ENCODE assay signal across 26 cellular contexts in the genomic region with DNA sequence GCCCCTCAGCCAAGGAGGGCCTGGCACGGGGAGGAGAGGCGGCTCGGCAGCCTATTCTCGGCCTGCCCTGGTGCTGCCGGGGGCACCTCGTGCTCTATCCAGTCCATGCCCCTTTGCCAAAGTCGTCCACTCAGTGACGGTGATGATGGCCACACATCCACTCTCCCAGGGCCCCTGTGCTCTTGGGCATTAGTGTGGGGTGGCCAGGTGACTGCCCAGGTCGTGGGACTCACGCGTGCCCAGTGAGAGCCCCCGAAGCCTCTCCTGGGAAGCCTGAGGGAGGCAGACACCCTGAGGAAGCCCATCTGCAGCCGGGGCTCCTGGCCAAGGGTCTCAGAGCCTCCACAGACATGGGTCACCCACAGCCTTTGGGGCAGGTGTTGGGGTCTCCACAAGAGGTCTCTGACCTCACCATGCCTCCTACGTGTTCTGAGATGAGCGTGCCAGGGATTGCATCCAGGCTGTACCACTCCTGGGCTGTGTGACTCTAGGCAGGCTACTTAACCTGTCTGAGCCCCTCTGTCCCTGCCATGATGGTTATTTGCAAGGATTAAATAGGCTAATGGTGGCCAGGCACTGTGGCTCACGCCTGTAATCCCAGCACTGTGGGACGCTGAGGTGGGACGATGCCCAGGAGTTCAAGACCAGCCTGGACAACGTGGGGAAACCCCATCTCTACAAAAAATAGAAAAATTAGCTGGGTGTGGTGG. TPM values are rescaled to one million over a fixed set of nuclear protein-coding genes. Genes with fewer than 3 reads are reported as not detected.
DNase-seq lines count a peak whose midpoint lies in the region; ATAC-seq and TF ChIP-seq lines count a peak whose summit lies in the region.
"Had no signal": no experiment of that assay in that cellular context is flagged by ENCODE, and none has a peak within 500 bp of the region (broad histone marks: within the 10 kb centered on the region; RNA-seq: fewer than 3 reads in every experiment).

No MANE protein-coding gene starts in this region.

- H3K27me3 ChIP-seq in BLaER1 treated with 17β-estradiol and CSF1 and Interleukin-3, amounts not matched to agents 10 nM and 100 nM, result peaks cover 0 to 32% (median 8%) of the 10 kb centered on the region in 11 experiments; a peak in 11 of 22 replicates
- H3K27me3 ChIP-seq in ascending aorta (no peaks in the 10 kb centered on the region), right atrium auricular region (no peaks in the 10 kb centered on the region), Karpas-422 (ENCODE audit: low read length) (no peaks in the 10 kb centered on the region)
- H3K27me3 ChIP-seq: pancreas had no signal

- H3K27ac Mint-ChIP-seq in stimulated activated naive B cell treated with anti-CD40 and anti-IgM and Interleukin-4, amounts not matched to agents 10 μg/mL and 1 μg/mL and 100 μg/mL, for 72 hours, result peak overlapping the region; percentile 20
- no peak overlapping the region for H3K27ac Mint-ChIP-seq in HFFc6
- H3K27ac Mint-ChIP-seq: activated CD4-positive, alpha-beta T cell treated with anti-CD3 and anti-CD28 coated beads for 36 hours; activated naive CD8-positive, alpha-beta T cell treated with anti-CD3 and anti-CD28 coated beads, Interleukin-2, amount 10 ng/mL, durations not matched to agents 7 days and 5 days; nephron progenitor cell; stimulated activated naive CD8-positive, alpha-beta T cell treated with anti-CD3 and anti-CD28 coated beads, Interleukin-15, amount 100 ng/mL, for 72 hours; type B pancreatic cell had no signal

- no peak overlapping the region for H2AFZ ChIP-seq in Karpas-422 (ENCODE audit: low read length)

- peaks cover 46 to 67% of the 10 kb centered on the region in 2 donors for H3K27me3 Mint-ChIP-seq in stimulated activated naive B cell treated with anti-CD40 and anti-IgM and Interleukin-4, amounts not matched to agents 10 μg/mL and 1 μg/mL and 100 μg/mL, for 72 hours
- H3K27me3 Mint-ChIP-seq in HFFc6 (ENCODE audit: insufficient read depth), result peaks cover 7% of the 10 kb centered on the region

- H3K36me3 ChIP-seq in BLaER1 treated with 17β-estradiol and CSF1 and Interleukin-3, amounts not matched to agents 10 nM and 100 nM, result no peaks in the 10 kb centered on the region
- peaks cover 4 to 16% of the 10 kb centered on the region in 2 donors for H3K36me3 ChIP-seq in ascending aorta
- no peaks in the 10 kb centered on the region for H3K36me3 ChIP-seq in right atrium auricular region
- no peaks in the 10 kb centered on the region for H3K36me3 ChIP-seq in Karpas-422 (ENCODE audit: insufficient read depth, low read length)

- H3K36me3 Mint-ChIP-seq in stimulated activated naive B cell treated with anti-CD40 and anti-IgM and Interleukin-4, amounts not matched to agents 10 μg/mL and 1 μg/mL and 100 μg/mL, for 72 hours, result no peaks in the 10 kb centered on the region
- no peaks in the 10 kb centered on the region for H3K36me3 Mint-ChIP-seq in HFFc6 (ENCODE audit: low read depth)
- H3K36me3 Mint-ChIP-seq: activated naive CD8-positive, alpha-beta T cell treated with anti-CD3 and anti-CD28 coated beads, Interleukin-2, amount 10 ng/mL, durations not matched to agents 7 days and 5 days had no signal

- H3K4me2 ChIP-seq in BLaER1 treated with 17β-estradiol and CSF1 and Interleukin-3, amounts not matched to agents 10 nM and 100 nM, result peak overlapping the region in 7 of 11 experiments; percentile 48 to 83 (median 71); a peak in 12 of 22 replicates
- no peak overlapping the region for H3K4me2 ChIP-seq in Karpas-422 (ENCODE audit: low read depth, low read length, poor library complexity, severe bottlenecking)

- no peaks in the 10 kb centered on the region for H3K9me3 ChIP-seq in BLaER1 treated with 17β-estradiol and CSF1 and Interleukin-3, amounts not matched to agents 10 nM and 100 nM (replicated peaks in 1 of 11)
- H3K9me3 ChIP-seq in ascending aorta (no peaks in the 10 kb centered on the region), right atrium auricular region (no peaks in the 10 kb centered on the region), Karpas-422 (ENCODE audit: low read length) (no peaks in the 10 kb centered on the region)
- H3K9me3 ChIP-seq: pancreas had no signal

- peaks cover 12 to 38% of the 10 kb centered on the region in 2 donors for H3K4me1 Mint-ChIP-seq in stimulated activated naive B cell treated with anti-CD40 and anti-IgM and Interleukin-4, amounts not matched to agents 10 μg/mL and 1 μg/mL and 100 μg/mL, for 72 hours
- peaks cover 32% of the 10 kb centered on the region for H3K4me1 Mint-ChIP-seq in HFFc6 (ENCODE audit: low read depth)

- peaks cover 0 to 8% (median 0%) of the 10 kb centered on the region in 11 experiments; a peak in 2 of 22 replicates for H4K20me1 ChIP-seq in BLaER1 treated with 17β-estradiol and CSF1 and Interleukin-3, amounts not matched to agents 10 nM and 100 nM
- H4K20me1 ChIP-seq in Karpas-422 (ENCODE audit: insufficient read depth, low read depth, low read length), result no peaks in the 10 kb centered on the region

- H3K4me3 ChIP-seq in BLaER1 treated with 17β-estradiol and CSF1 and Interleukin-3, amounts not matched to agents 10 nM and 100 nM, result no peak overlapping the region
- H3K4me3 ChIP-seq in ascending aorta (no peak overlapping the region), right atrium auricular region (no peak overlapping the region), Karpas-422 (ENCODE audit: low read length) (no peak overlapping the region)
- H3K4me3 ChIP-seq: GM12878, pancreas had no signal

- no peak for ATAC-seq in stimulated activated naive B cell treated with anti-CD40 and anti-IgM and Interleukin-4, amounts not matched to agents 10 μg/mL and 1 μg/mL and 100 μg/mL, for 72 hours (replicated peaks)
- ATAC-seq in HG02623 (IDR thresholded peaks at IDR 0.05; ENCODE audit: unreplicated experiment), result no peak
- ATAC-seq: activated CD4-positive, alpha-beta T cell treated with anti-CD3 and anti-CD28 coated beads for 36 hours; left lobe of liver; pancreas; sciatic nerve; stimulated activated naive CD8-positive, alpha-beta T cell treated with anti-CD3 and anti-CD28 coated beads, Interleukin-15, amount 100 ng/mL, for 72 hours; T-helper 17 cell had no signal

- no peaks in the 10 kb centered on the region for H3K9me2 ChIP-seq in Karpas-422 (replicated peaks; ENCODE audit: insufficient read depth, low read length)

- no peaks in the 10 kb centered on the region for H3K79me2 ChIP-seq in Karpas-422 (ENCODE audit: low read length)

- intact Hi-C loops in ascending aorta (cut with DNase I), result no loop called here

- H3K9me3 Mint-ChIP-seq in stimulated activated naive B cell treated with anti-CD40 and anti-IgM and Interleukin-4, amounts not matched to agents 10 μg/mL and 1 μg/mL and 100 μg/mL, for 72 hours, result no peaks in the 10 kb centered on the region
- no peaks in the 10 kb centered on the region for H3K9me3 Mint-ChIP-seq in HFFc6
- H3K9me3 Mint-ChIP-seq: activated naive CD8-positive, alpha-beta T cell treated with anti-CD3 and anti-CD28 coated beads, Interleukin-2, amount 10 ng/mL, durations not matched to agents 7 days and 5 days; nephron progenitor cell; stimulated activated naive CD8-positive, alpha-beta T cell treated with anti-CD3 and anti-CD28 coated beads, Interleukin-15, amount 100 ng/mL, for 72 hours; type B pancreatic cell had no signal

- no peak overlapping the region for H3K4me3 Mint-ChIP-seq in stimulated activated naive B cell treated with anti-CD40 and anti-IgM and Interleukin-4, amounts not matched to agents 10 μg/mL and 1 μg/mL and 100 μg/mL, for 72 hours
- no peak overlapping the region for H3K4me3 Mint-ChIP-seq in HFFc6
- H3K4me3 Mint-ChIP-seq: activated CD4-positive, alpha-beta T cell treated with anti-CD3 and anti-CD28 coated beads for 36 hours; activated naive CD8-positive, alpha-beta T cell treated with anti-CD3 and anti-CD28 coated beads, Interleukin-2, amount 10 ng/mL, durations not matched to agents 7 days and 5 days; nephron progenitor cell; stimulated activated naive CD8-positive, alpha-beta T cell treated with anti-CD3 and anti-CD28 coated beads, Interleukin-15, amount 100 ng/mL, for 72 hours; T-helper 17 cell; type B pancreatic cell had no signal

- H3K9ac ChIP-seq in BLaER1 treated with 17β-estradiol and CSF1 and Interleukin-3, amounts not matched to agents 10 nM and 100 nM, result no peak overlapping the region
- H3K9ac ChIP-seq in Karpas-422 (ENCODE audit: low read length), result no peak overlapping the region

- no peak overlapping the region for H3K27ac ChIP-seq in BLaER1 treated with 17β-estradiol and CSF1 and Interleukin-3, amounts not matched to agents 10 nM and 100 nM
- H3K27ac ChIP-seq in ascending aorta (peak overlapping the region; percentile 75 to 98), right atrium auricular region (peak overlapping the region; percentile 58 to 70), Karpas-422 (ENCODE audit: low read length) (no peak overlapping the region)
- H3K27ac ChIP-seq: C4-2B, pancreas had no signal

- peaks cover 11 to 45% (median 34%) of the 10 kb centered on the region in 10 experiments for H3K4me1 ChIP-seq in BLaER1 treated with 17β-estradiol and CSF1 and Interleukin-3, amounts not matched to agents 10 nM and 100 nM
- H3K4me1 ChIP-seq in ascending aorta (peaks cover 31 to 81% of the 10 kb centered on the region in 2 donors), right atrium auricular region (peaks cover 0 to 47% of the 10 kb centered on the region in 2 donors), Karpas-422 (ENCODE audit: low read length) (peaks cover 6% of the 10 kb centered on the region)

- no peak for TF ChIP-seq CTCF in ascending aorta (IDR thresholded peaks at IDR 0.05)
- no peak for TF ChIP-seq CTCF in right atrium auricular region (IDR thresholded peaks at IDR 0.05)
- no peak for TF ChIP-seq CTCF in HFFc6 (IDR thresholded peaks at IDR 0.05)

- DNase-seq in ascending aorta (ENCODE audit: low spot score in 2 of 2), result peak in 1 of 2 donors; percentile 59
- no peak for DNase-seq in right atrium auricular region (ENCODE audit: low spot score)
- DNase-seq in stimulated activated naive B cell treated with anti-CD40 and anti-IgM and Interleukin-4, amounts not matched to agents 10 μg/mL and 1 μg/mL and 100 μg/mL, for 72 hours, result no peak
- no peak for DNase-seq in Karpas-422
- no peak for DNase-seq in HFFc6
- DNase-seq: activated CD4-positive, alpha-beta T cell treated with anti-CD3 and anti-CD28 coated beads for 36 hours; activated naive CD8-positive, alpha-beta T cell treated with anti-CD3 and anti-CD28 coated beads, Interleukin-2, amount 10 ng/mL, durations not matched to agents 7 days and 5 days; Calu3; Kasumi-1; MV-4-11; NCI-H146; NCI-H2171; NCI-H524 treated with DMSO at 0.1 percent for 48 hours; nephron progenitor cell; NK-92 treated with Interleukin-12 subunit alpha and Interleukin-12 subunit beta, amount 100 ng/mL, for 24 hours; stimulated activated CD4-positive, alpha-beta T cell treated with anti-CD3 and anti-CD28 coated beads, Interleukin-15, amount 100 ng/mL, for 24 hours; stimulated activated naive CD8-positive, alpha-beta T cell treated with anti-CD3 and anti-CD28 coated beads, Interleukin-15, amount 100 ng/mL, for 72 hours; T-helper 17 cell had no signal

RNA-seq across cellular contexts. Expression of a gene that starts 12.9 kb away (rescaled TPM):
- total RNA-seq in ascending aorta (191 TPM), right atrium auricular region (100 to 1,000 TPM; 239 to 275 TPM)
- total RNA-seq in Karpas-422 (2014; rRNA removed; shearing (Covaris generic); ENCODE audit: low replicate concordance), result not detected in 2 replicates
- 1 to 10 TPM in 1 of 6 experiments, under 1 TPM in 4, not detected in 1; 0.38 to 1.3 (median 0.48) TPM for total RNA-seq in HFFc6 (2021; fragmentation: NEBNext Ultra II Directional; extraction: Animal tissue kit (Norgen Biotek cat#: 25700))

Comparison
In these comparisons a context has a peak if more than half of its experiments do, and no peak if none do; other contexts are left out.
1. H3K27ac ChIP-seq: peak in ascending aorta (2 of 2) and right atrium auricular region (2 of 2); none in BLaER1 treated with 17β-estradiol and CSF1 and Interleukin-3, amounts not matched to agents 10 nM and 100 nM (0 of 11) and Karpas-422 (single experiment).
2. RNA of a gene that starts 12.9 kb away (total RNA-seq): 239 to 275 TPM in right atrium auricular region and 191 TPM in ascending aorta (single experiment); 0.38 to 1.3 TPM in HFFc6 and not detected in Karpas-422; every median in the first group is over 10 times any median in the second.